8 cellular contexts compared by ENCODE assay signal in the genomic region with DNA sequence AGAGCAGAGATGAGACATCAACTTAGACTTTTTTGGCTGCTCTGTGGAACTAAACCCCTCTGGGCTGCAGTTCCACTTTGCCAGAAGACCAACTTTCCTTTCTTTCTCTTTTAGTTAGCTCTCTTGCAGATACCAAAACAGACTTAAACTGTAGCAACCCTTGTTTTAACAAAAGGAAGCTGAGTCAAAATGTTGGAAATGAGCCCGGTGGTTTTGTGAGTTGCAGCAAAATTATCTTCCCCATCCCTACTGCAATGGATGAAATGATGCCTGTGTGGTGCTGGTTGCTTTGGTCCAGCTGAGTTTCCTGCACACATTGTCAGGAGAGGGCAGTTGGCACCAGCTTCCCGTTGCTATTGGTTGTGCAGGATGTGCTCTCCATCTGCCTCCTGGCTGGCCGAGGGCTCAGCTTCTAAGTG.
A peak's percentile ranks its signal among the peaks of the same experiment; 100 is the strongest.
DNase-seq lines count a peak whose midpoint lies in the region; ATAC-seq and TF ChIP-seq lines count a peak whose summit lies in the region.

No MANE protein-coding gene starts in this region.

- H3K27ac ChIP-seq in foreskin keratinocyte, result no peak overlapping the region

- H3K4me1 ChIP-seq in skeletal muscle satellite cell (ENCODE audit: control insufficient read depth, insufficient read depth, low read length), result peaks cover 39% of the 10 kb centered on the region
- H3K4me1 ChIP-seq in foreskin keratinocyte, result peaks cover 3% of the 10 kb centered on the region

- peaks cover 9% of the 10 kb centered on the region for H3K36me3 Mint-ChIP-seq in T-helper 2 cell treated with Interferon-gamma antibody and Interleukin-4, amounts not matched to agents 5 μg/mL and 100 μg/mL, for 36 hours (ENCODE audit: low read depth)

- no peaks in the 10 kb centered on the region for H3K9me3 Mint-ChIP-seq in T-helper 2 cell treated with Interferon-gamma antibody and Interleukin-4, amounts not matched to agents 5 μg/mL and 100 μg/mL, for 36 hours

- H3K4me1 Mint-ChIP-seq in T-helper 2 cell treated with Interferon-gamma antibody and Interleukin-4, amounts not matched to agents 5 μg/mL and 100 μg/mL, for 36 hours (ENCODE audit: low read depth), result peaks cover 41% of the 10 kb centered on the region

- DNase-seq in NOMO-1 treated with DMSO at 0.1 percent for 48 hours (lab: John Stamatoyannopoulos, UW; ENCODE audit: unreplicated experiment) (peak; percentile 29), NOMO-1 treated with dmso at 0.1 percent for 144 hours (lab: John Stamatoyannopoulos, UW; ENCODE audit: unreplicated experiment) (no peak), fibroblast of the conjunctiva (ENCODE audit: low read depth) (peak; percentile 81), NCI-H1092 (lab: John Stamatoyannopoulos, UW) (no peak), foreskin keratinocyte (no peak)
- DNase-seq in T-helper 2 cell treated with Interferon-gamma antibody and Interleukin-4, amounts not matched to agents 5 μg/mL and 100 μg/mL, for 36 hours (ENCODE audit: low spot score), result no peak

- H3K4me3 Mint-ChIP-seq in T-helper 2 cell treated with Interferon-gamma antibody and Interleukin-4, amounts not matched to agents 5 μg/mL and 100 μg/mL, for 36 hours, result peak overlapping the region; percentile 86

- H3K27ac Mint-ChIP-seq in T-helper 2 cell treated with Interferon-gamma antibody and Interleukin-4, amounts not matched to agents 5 μg/mL and 100 μg/mL, for 36 hours, result peak overlapping the region; percentile 91

- no peaks in the 10 kb centered on the region for H3K36me3 ChIP-seq in skeletal muscle satellite cell (ENCODE audit: insufficient read depth, low read length)

- H3K9ac ChIP-seq in skeletal muscle satellite cell (ENCODE audit: low read depth, low read length), result peak overlapping the region; percentile 44

- H3K4me3 ChIP-seq in skeletal muscle satellite cell (ENCODE audit: low read length), result peak overlapping the region; percentile 60

- H3K27me3 Mint-ChIP-seq in T-helper 2 cell treated with Interferon-gamma antibody and Interleukin-4, amounts not matched to agents 5 μg/mL and 100 μg/mL, for 36 hours (ENCODE audit: low read depth), result no peaks in the 10 kb centered on the region

- H3K9me3 ChIP-seq in skeletal muscle satellite cell (replicated peaks; ENCODE audit: low read length), result no peaks in the 10 kb centered on the region

- ATAC-seq in HG02763 (IDR thresholded peaks at IDR 0.05; ENCODE audit: unreplicated experiment) (peak; percentile 11), foreskin keratinocyte (no peak)

- no peak for TF ChIP-seq CTCF in foreskin keratinocyte (conservative IDR thresholded peaks at IDR 0.05)

- H3K27me3 ChIP-seq in skeletal muscle satellite cell (ENCODE audit: control insufficient read depth, insufficient read depth, low read length), result no peaks in the 10 kb centered on the region
- H3K27me3 ChIP-seq in foreskin keratinocyte, result no peaks in the 10 kb centered on the region

- H3K4me2 ChIP-seq in skeletal muscle satellite cell (ENCODE audit: low read length), result peak overlapping the region; percentile 83

Comparison
In these comparisons a context has a peak if more than half of its experiments do, and no peak if none do; other contexts are left out.
1. DNase-seq: peak in NOMO-1 treated with DMSO at 0.1 percent for 48 hours (single experiment) and fibroblast of the conjunctiva (single experiment); none in NOMO-1 treated with dmso at 0.1 percent for 144 hours (single experiment), T-helper 2 cell treated with Interferon-gamma antibody and Interleukin-4, amounts not matched to agents 5 μg/mL and 100 μg/mL, for 36 hours (single experiment), NCI-H1092 (single experiment) and foreskin keratinocyte (0 of 2).